Comparison of ENCODE assay signal across 28 cellular contexts in genomic region chr3:187079090-187080022, GRCh38. TPM values are rescaled to one million over a fixed set of nuclear protein-coding genes. Genes with fewer than 3 reads are reported as not detected.
DNase-seq lines count a peak whose midpoint lies in the region; ATAC-seq, FAIRE-seq and TF ChIP-seq lines count a peak whose summit lies in the region.
"Had no signal": no experiment of that assay in that cellular context is flagged by ENCODE, and none has a peak within 500 bp of the region (broad histone marks: within the 10 kb centered on the region; RNA-seq: fewer than 3 reads in every experiment).

No MANE protein-coding gene starts in this region.

- H3K9ac ChIP-seq in HepG2 (ENCODE audit: insufficient read depth, low read depth, low read length) = no peak overlapping the region
- H3K9ac ChIP-seq: GM23248 had no signal

- no peaks in the 10 kb centered on the region for H3K27me3 ChIP-seq in cardiac muscle cell
- H3K27me3 ChIP-seq in heart left ventricle = no peaks in the 10 kb centered on the region
- no peaks in the 10 kb centered on the region for H3K27me3 ChIP-seq in HepG2 (ENCODE audit: control insufficient read depth in 1 of 2, insufficient read depth in 2 of 2, low read length in 2 of 2)
- H3K27me3 ChIP-seq: dorsolateral prefrontal cortex had no signal

- no peaks in the 10 kb centered on the region for H3K9me3 ChIP-seq in cardiac muscle cell (ENCODE audit: low read depth)
- no peaks in the 10 kb centered on the region for H3K9me3 ChIP-seq in heart left ventricle
- H3K9me3 ChIP-seq in HepG2 (ENCODE audit: low read length) = no peaks in the 10 kb centered on the region
- H3K9me3 ChIP-seq: thoracic aorta had no signal

- H3K27ac Mint-ChIP-seq in T-cell (peak overlapping the region; percentile 27 to 68), osteocyte (ENCODE audit: unreplicated experiment) (no peak overlapping the region)
- H3K27ac Mint-ChIP-seq: activated T-helper 2 cell treated with anti-CD3 and anti-CD28 coated beads, Interferon-gamma antibody, Interleukin-2, Interleukin-4, amounts not matched to agents 10 μg/mL and 5 μg/mL and 100 μg/mL, durations not matched to agents 14 hours and 24 hours and 36 hours had no signal

- no peaks in the 10 kb centered on the region for H4K20me1 ChIP-seq in HepG2 (ENCODE audit: insufficient read depth, low read length)

- no peak overlapping the region for H3K4me3 Mint-ChIP-seq in T-cell
- no peak overlapping the region for H3K4me3 Mint-ChIP-seq in osteocyte (ENCODE audit: unreplicated experiment)
- H3K4me3 Mint-ChIP-seq: neural crest cell had no signal

- DNase-seq in cardiac muscle cell (ENCODE audit: low read depth in 1 of 2, low spot score in 1 of 2) (no peak), heart left ventricle (no peak), T-cell (no peak), HepG2 (ENCODE audit: low spot score) (no peak), GM10266 (ENCODE audit: extremely low spot score) (no peak), NCI-H748 treated with DMSO at 0.1 percent for 48 hours (lab: John Stamatoyannopoulos, UW) (no peak), osteocyte (ENCODE audit: extremely low spot score, unreplicated experiment) (no peak)
- DNase-seq in activated CD4-positive, CD25-positive, alpha-beta regulatory T cell treated with anti-CD3 and anti-CD28 coated beads, Interleukin-2, amount 50 U/mL, for 72 hours = no peak
- DNase-seq: activated CD8-positive, alpha-beta memory T cell treated with anti-CD3 and anti-CD28 coated beads for 24 hours; central memory CD4-positive, alpha-beta T cell; dorsolateral prefrontal cortex; erythroblast; GM23248; kidney glomerular epithelial cell; mesendoderm; NCI-H1694 treated with DMSO at 0.1 percent for 48 hours; NCI-H2227 treated with DMSO at 0.1 percent for 48 hours; NCI-H82; PC-9; stimulated activated CD8-positive, alpha-beta memory T cell treated with anti-CD3 and anti-CD28 coated beads, Interleukin-4, amount 100 ng/mL, for 48 hours; T-helper 2 cell had no signal

- 79 to 93% (median 88%) methylated on average over 8 of the region's 8 CpGs for WGBS in heart left ventricle, 4 donors
- WGBS in HepG2 (ENCODE audit: low lambda C conversion rate) = 98% methylated on average over 7 of the region's 8 CpGs

- peaks cover 9% of the 10 kb centered on the region for H3K36me3 ChIP-seq in cardiac muscle cell
- H3K36me3 ChIP-seq in heart left ventricle = peaks cover 0 to 49% (median 41%) of the 10 kb centered on the region in 9 donors
- H3K36me3 ChIP-seq in HepG2 (replicated peaks in 1 of 2; ENCODE audit: control insufficient read depth in 1 of 2, insufficient read depth in 2 of 2, low read length in 2 of 2) = peaks cover 26 to 36% of the 10 kb centered on the region in 2 experiments

- ATAC-seq in heart left ventricle (no peak), T-cell (replicated peaks in 1 of 4) (no peak), HepG2 (no peak)

- H3K79me2 ChIP-seq in HepG2 (ENCODE audit: insufficient read depth, low read length) = no peaks in the 10 kb centered on the region

- H3K4me1 Mint-ChIP-seq in T-cell (peaks cover 8 to 12% (median 9%) of the 10 kb centered on the region in 3 donors), osteocyte (ENCODE audit: unreplicated experiment) (peaks cover 13% of the 10 kb centered on the region)
- H3K4me1 Mint-ChIP-seq: neural crest cell had no signal

- TF ChIP-seq POLR2A in heart left ventricle (IDR thresholded peaks at IDR 0.05) (no peak), HepG2 (IDR thresholded peaks at IDR 0.05; ENCODE audit: insufficient read depth in 1 of 2, low read depth in 2 of 2, low read length in 2 of 2) (no peak)

- no peak overlapping the region for H3K4me2 ChIP-seq in HepG2 (ENCODE audit: low read depth, low read length)
- H3K4me2 ChIP-seq: PC-9 had no signal

- peaks cover 41% of the 10 kb centered on the region for H3K36me3 Mint-ChIP-seq in T-cell
- H3K36me3 Mint-ChIP-seq in osteocyte (ENCODE audit: unreplicated experiment) = peaks cover 30% of the 10 kb centered on the region

- in situ Hi-C loops in HepG2 (cut with HindIII; ENCODE audit: extremely low pct_ligation_motif_present, low pct_unique_long_range_greater_than_20kb) = no loop called here

- POLR2A ChIA-PET in T-cell (lab: Charles Lee) = no interaction called here
- POLR2A ChIA-PET in HepG2 (lab: Yijun Ruan, JAX) = no interaction called here

- no peak overlapping the region for H2AFZ ChIP-seq in HepG2 (ENCODE audit: low read length)
- H2AFZ ChIP-seq: GM23248, PC-9 had no signal

- no TSS peak for BruUV-seq in HepG2 (replicated peaks; lab: Mats Ljungman, UMichigan)

- no peak overlapping the region for H3K4me3 ChIP-seq in cardiac muscle cell
- H3K4me3 ChIP-seq in heart left ventricle = no peak overlapping the region
- no peak overlapping the region for H3K4me3 ChIP-seq in HepG2 (replicated peaks in 1 of 3; ENCODE audit: insufficient read depth in 1 of 3, low read depth in 2 of 3, low read length in 3 of 3)
- H3K4me3 ChIP-seq: dorsolateral prefrontal cortex, GM23248, PC-9, skin epidermis, thoracic aorta had no signal

- no peak for TF ChIP-seq RAD21 in HepG2 (CRISPR knock-in tag; IDR thresholded peaks at IDR 0.05)

- H3K9me3 Mint-ChIP-seq in T-cell (no peaks in the 10 kb centered on the region), osteocyte (ENCODE audit: unreplicated experiment) (no peaks in the 10 kb centered on the region)
- H3K9me3 Mint-ChIP-seq: activated T-helper 2 cell treated with anti-CD3 and anti-CD28 coated beads, Interferon-gamma antibody, Interleukin-2, Interleukin-4, amounts not matched to agents 10 μg/mL and 5 μg/mL and 100 μg/mL, durations not matched to agents 14 hours and 24 hours and 36 hours; neural crest cell had no signal

- no peaks in the 10 kb centered on the region for H3K27me3 Mint-ChIP-seq in T-cell
- H3K27me3 Mint-ChIP-seq in osteocyte (ENCODE audit: unreplicated experiment) = no peaks in the 10 kb centered on the region

- CTCF ChIA-PET in T-cell (lab: Charles Lee) = no interaction called here
- CTCF ChIA-PET in HepG2 (lab: Yijun Ruan, JAX; ENCODE audit: low intra/inter-chr PET ratio, low total read pairs) = no interaction called here

- H3K4me1 ChIP-seq in cardiac muscle cell (ENCODE audit: low read depth) = no peaks in the 10 kb centered on the region
- peaks cover 0 to 6% (median 0%) of the 10 kb centered on the region in 12 donors for H3K4me1 ChIP-seq in heart left ventricle
- peaks cover 23% of the 10 kb centered on the region for H3K4me1 ChIP-seq in HepG2 (ENCODE audit: insufficient read depth, low read length)

- no peak for FAIRE-seq in HepG2 (lab: Jason Lieb, UNC)
- FAIRE-seq: frontal cortex, GM18507 had no signal

- TF ChIP-seq EP300 in HepG2 (IDR thresholded peaks at IDR 0.05; ENCODE audit: low read depth in 2 of 2, low read length in 2 of 2) = no peak
- no peak for TF ChIP-seq EP300 in HepG2 (CRISPR knock-in tag; IDR thresholded peaks at IDR 0.05; ENCODE audit: borderline replicate concordance)

- no peak for TF ChIP-seq CTCF in cardiac muscle cell (IDR thresholded peaks at IDR 0.05; ENCODE audit: low read depth, low read length)
- no peak for TF ChIP-seq CTCF in heart left ventricle (IDR thresholded peaks at IDR 0.05)
- no peak for TF ChIP-seq CTCF in HepG2 (CRISPR knock-in tag; IDR thresholded peaks at IDR 0.05)
- TF ChIP-seq CTCF in GM10266 (IDR thresholded peaks at IDR 0.05; ENCODE audit: control insufficient read depth, insufficient read depth, low read depth, missing control alignments) = no peak
- no peak for TF ChIP-seq CTCF in osteocyte (IDR thresholded peaks at IDR 0.05)

- intact Hi-C loops in heart left ventricle (cut with DNase I) (loop anchor here in 1 of 10 donors (10.0 kb wide), 1 partner anchor 235 kb away; the partner anchor contains the start of gene ADIPOQ), HepG2 (cut with micrococcal nuclease; ENCODE audit: unreplicated experiment) (no loop called here)

- H3K27ac ChIP-seq in cardiac muscle cell = peak overlapping the region; percentile 23
- no peak overlapping the region for H3K27ac ChIP-seq in heart left ventricle
- no peak overlapping the region for H3K27ac ChIP-seq in HepG2 (ENCODE audit: extremely low read length, insufficient read depth, low read length)
- H3K27ac ChIP-seq: dorsolateral prefrontal cortex, GM23248, PC-9, skin epidermis, thoracic aorta, VCaP had no signal

RNA-seq across cellular contexts. Expression of gene RPL39L, which starts 59.9 kb away (rescaled TPM):
- 29.7 and 56.2 TPM in 2 replicates for total RNA-seq in cardiac muscle cell
- 24.8 and 59.8 TPM in 2 replicates for polyA plus RNA-seq in cardiac muscle cell
- total RNA-seq in heart left ventricle = 1 to 10 TPM; 3.2 to 6.5 (median 4.6) TPM
- polyA plus RNA-seq in heart left ventricle = 10 to 100 TPM in 1 of 2 donors, 1 to 10 TPM in 1; 1.9 to 16.3 TPM
- total RNA-seq in T-cell = 1 to 10 TPM in 3 of 5 donors, under 1 TPM in 2; 0.85 to 3.8 (median 2.1) TPM
- total RNA-seq in HepG2 (2016; rRNA removed; fragmentation: Illumina TruSeq; extraction: Trizol) = not detected in 2 replicates
- not detected in 2 replicates for total RNA-seq in HepG2 (2016; cell fraction: cytosol; rRNA removed; fragmentation: Illumina TruSeq; extraction: Trizol; ENCODE audit: low read depth)
- not detected in 2 replicates for total RNA-seq in HepG2 (2016; cell fraction: insoluble cytoplasmic fraction; rRNA removed; fragmentation: Illumina TruSeq; extraction: Trizol)
- not detected in 2 replicates for total RNA-seq in HepG2 (2016; cell fraction: membrane; rRNA removed; fragmentation: Illumina TruSeq; extraction: Trizol)
- total RNA-seq in HepG2 (2016; cell fraction: nucleus; rRNA removed; fragmentation: Illumina TruSeq; extraction: Trizol) = not detected in 2 replicates
- polyA plus RNA-seq in HepG2 (2011; rRNA removed) = not detected in 2 replicates
- not detected in 2 replicates for polyA plus RNA-seq in HepG2 (2011; cell fraction: cytosol; rRNA removed)
- not detected in 2 replicates for polyA plus RNA-seq in HepG2 (2011; cell fraction: nucleus; rRNA removed)
- polyA plus RNA-seq in HepG2 (2012) = not detected in 2 replicates
- not detected in 2 replicates for polyA plus RNA-seq in HepG2 (2016; cell fraction: cytosol; fragmentation: Illumina TruSeq; extraction: Trizol; ENCODE audit: low read depth)
- polyA plus RNA-seq in HepG2 (2016; cell fraction: insoluble cytoplasmic fraction; fragmentation: Illumina TruSeq; extraction: Trizol; ENCODE audit: low read depth) = not detected in 2 replicates
- not detected in 2 replicates for polyA plus RNA-seq in HepG2 (2016; cell fraction: membrane; fragmentation: Illumina TruSeq; extraction: Trizol; ENCODE audit: low read depth)
- not detected in 2 replicates for polyA plus RNA-seq in HepG2 (2016; cell fraction: nucleus; fragmentation: Illumina TruSeq; extraction: Trizol; ENCODE audit: insufficient read depth, low read depth)
- 9.3 TPM in 1 of 2 replicates, not detected in the other for polyA minus RNA-seq in HepG2 (2011; rRNA and poly(A)+ RNA removed; ENCODE audit: low replicate concordance)
- polyA minus RNA-seq in HepG2 (2011; cell fraction: cytosol; rRNA and poly(A)+ RNA removed) = not detected in 2 replicates
- polyA minus RNA-seq in HepG2 (2011; cell fraction: nucleus; rRNA and poly(A)+ RNA removed) = not detected in 2 replicates
- total RNA-seq in osteocyte = 16.6 and 19.5 TPM in 2 replicates
